Comparison of ENCODE assay signal across 23 cellular contexts in the genomic region with DNA sequence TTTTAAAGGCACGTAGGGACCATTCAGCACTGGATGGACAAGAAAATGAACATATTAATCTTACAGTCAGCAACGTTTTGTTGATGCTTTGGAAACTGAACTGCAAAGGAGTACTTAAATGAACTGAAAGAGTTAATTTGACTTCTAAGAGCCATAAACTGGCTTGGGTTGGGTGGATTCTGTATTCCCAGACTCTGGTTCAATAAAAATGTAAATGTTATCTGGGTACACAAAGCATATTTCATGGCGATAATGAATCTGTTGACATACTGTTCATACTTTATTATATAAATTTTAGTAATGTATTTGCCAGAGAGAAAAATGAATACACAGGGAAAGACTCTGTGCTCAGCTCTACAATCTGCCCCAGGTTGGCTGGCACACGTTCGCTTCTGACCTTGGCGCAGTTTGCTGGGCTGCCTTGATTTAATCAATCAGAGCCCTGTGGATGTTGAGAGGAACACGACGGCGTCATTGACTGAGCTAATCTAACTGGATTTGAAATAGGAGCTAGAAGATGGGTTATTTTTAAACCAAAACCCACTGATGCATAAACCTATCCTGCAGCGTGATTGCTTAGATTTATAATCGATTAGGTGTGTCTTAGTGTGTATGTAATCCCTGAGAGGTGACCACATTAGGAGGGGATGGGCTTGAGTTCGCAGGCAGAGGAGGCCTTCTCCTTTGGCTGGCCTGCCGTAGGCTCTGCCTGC. TPM values are rescaled to one million over a fixed set of nuclear protein-coding genes. Genes with fewer than 3 reads are reported as not detected.
DNase-seq lines count a peak whose midpoint lies in the region; ATAC-seq and TF ChIP-seq lines count a peak whose summit lies in the region.
"Had no signal": no experiment of that assay in that cellular context is flagged by ENCODE, and none has a peak within 500 bp of the region (broad histone marks: within the 10 kb centered on the region; RNA-seq: fewer than 3 reads in every experiment).

No MANE protein-coding gene starts in this region.

- H3K9me2 ChIP-seq in SK-N-SH, result no peaks in the 10 kb centered on the region

- POLR2A ChIA-PET in SK-N-SH (lab: Yijun Ruan, JAX), result no interaction called here
- POLR2A ChIA-PET in RWPE1 (lab: Yijun Ruan, JAX; ENCODE audit: low non-redundant PET), result no interaction called here

- H3K9me3 Mint-ChIP-seq in neural progenitor cell (no peaks in the 10 kb centered on the region), type B pancreatic cell (no peaks in the 10 kb centered on the region)
- H3K9me3 Mint-ChIP-seq: CD4-positive, alpha-beta T cell had no signal

- DNase-seq in SK-N-SH, result no peak
- DNase-seq in neural progenitor cell (ENCODE audit: low spot score), result no peak
- no peak for DNase-seq in type B pancreatic cell (ENCODE audit: extremely low spot score, unreplicated experiment)
- no peak for DNase-seq in activated naive CD4-positive, alpha-beta T cell treated with anti-CD3 and anti-CD28 coated beads, Interleukin-2, amount 50 U/mL, for 16 hours
- no peak for DNase-seq in RWPE1 (ENCODE audit: low spot score)
- DNase-seq: activated CD4-positive, alpha-beta T cell treated with anti-CD3 and anti-CD28 coated beads, Interleukin-2, amount 50 U/mL, for 4 hours; activated CD4-positive, CD25-positive, alpha-beta regulatory T cell; activated naive CD4-positive, alpha-beta T cell treated with Interleukin-2 at 50 U/mL for 16 hours; CD4-positive, alpha-beta T cell; effector memory CD4-positive, alpha-beta T cell; MV-4-11; SIG-M5; stimulated activated CD4-positive, alpha-beta T cell treated with anti-CD3 and anti-CD28 coated beads, Interleukin-2, amount 100 ng/mL, for 24 hours; T1000 had no signal

- no peaks in the 10 kb centered on the region for H3K9me3 ChIP-seq in SK-N-SH
- H3K9me3 ChIP-seq in endocrine pancreas (ENCODE audit: control insufficient read depth, low read length), result no peaks in the 10 kb centered on the region
- H3K9me3 ChIP-seq in neural progenitor cell (ENCODE audit: low read depth), result no peaks in the 10 kb centered on the region
- H3K9me3 ChIP-seq: adrenal gland, HAP-1, tibial nerve had no signal

- no peak for TF ChIP-seq EP300 in SK-N-SH (IDR thresholded peaks at IDR 0.05; ENCODE audit: borderline replicate concordance in 1 of 2, low read depth in 1 of 2, low read length in 1 of 2)

- CTCF ChIA-PET in SK-N-SH (lab: Yijun Ruan, JAX), result interaction anchor here (1.2 kb wide), 1 partner anchor 12 kb away, joined by 5 read pairs; no protein-coding TSS in a partner anchor
- CTCF ChIA-PET in RWPE1 (lab: Yijun Ruan, JAX), result interaction anchor here (1.4 kb wide), 1 partner anchor 625 kb away, joined by 6 read pairs; no protein-coding TSS in a partner anchor

- H3K4me3 ChIP-seq in SK-N-SH (ENCODE audit: low read depth in 2 of 2, low read length in 1 of 2), result no peak overlapping the region
- no peak overlapping the region for H3K4me3 ChIP-seq in endocrine pancreas (ENCODE audit: control insufficient read depth, insufficient read depth, low read length)
- H3K4me3 ChIP-seq in neural progenitor cell, result no peak overlapping the region
- H3K4me3 ChIP-seq: adrenal gland, HAP-1, tibial nerve had no signal

- H3K36me3 ChIP-seq in SK-N-SH (replicated peaks in 1 of 2; ENCODE audit: control insufficient read depth in 1 of 2, insufficient read depth in 2 of 2, low read length in 1 of 2) (no peaks in the 10 kb centered on the region), endocrine pancreas (ENCODE audit: control insufficient read depth, insufficient read depth, low read length) (no peaks in the 10 kb centered on the region), neural progenitor cell (no peaks in the 10 kb centered on the region)
- H3K36me3 ChIP-seq: adrenal gland, HAP-1, tibial nerve had no signal

- H3K4me1 ChIP-seq in SK-N-SH (ENCODE audit: control insufficient read depth in 1 of 2, insufficient read depth in 2 of 2, low read depth in 1 of 2, low read length in 1 of 2) (no peaks in the 10 kb centered on the region), endocrine pancreas (ENCODE audit: control insufficient read depth, insufficient read depth, low read length) (peaks cover 6% of the 10 kb centered on the region), neural progenitor cell (no peaks in the 10 kb centered on the region)
- H3K4me1 ChIP-seq: HAP-1 had no signal

- no peak for TF ChIP-seq RAD21 in SK-N-SH (IDR thresholded peaks at IDR 0.05; ENCODE audit: low read length)

- H2AFZ ChIP-seq in SK-N-SH (ENCODE audit: low read depth) (no peak overlapping the region), neural progenitor cell (replicated peaks) (peak overlapping the region; percentile 86)

- peak overlapping the region; percentile 18 for H3K27ac Mint-ChIP-seq in neural progenitor cell
- H3K27ac Mint-ChIP-seq in type B pancreatic cell, result peak overlapping the region; percentile 43
- H3K27ac Mint-ChIP-seq: CD4-positive, alpha-beta T cell had no signal

- WGBS in SK-N-SH (ENCODE audit: low lambda C conversion rate), result 29% methylated on average over 11 of the region's 13 CpGs

- H4K20me1 ChIP-seq in SK-N-SH (ENCODE audit: insufficient read depth) (no peaks in the 10 kb centered on the region), neural progenitor cell (ENCODE audit: low read depth) (no peaks in the 10 kb centered on the region)

- TF ChIP-seq CTCF in SK-N-SH (IDR thresholded peaks at IDR 0.05) (no peak), neural progenitor cell (IDR thresholded peaks at IDR 0.05) (no peak), type B pancreatic cell (conservative IDR thresholded peaks at IDR 0.05) (no peak), RWPE1 (conservative IDR thresholded peaks at IDR 0.05; ENCODE audit: low read depth) (no peak)

- H3K79me2 ChIP-seq in SK-N-SH (ENCODE audit: insufficient read depth) (no peaks in the 10 kb centered on the region), neural progenitor cell (ENCODE audit: low read depth) (no peaks in the 10 kb centered on the region)

- H3K27ac ChIP-seq in SK-N-SH (ENCODE audit: low read depth in 2 of 2, low read length in 1 of 2), result no peak overlapping the region
- H3K27ac ChIP-seq in neural progenitor cell, result no peak overlapping the region
- no peak overlapping the region for H3K27ac ChIP-seq in RWPE1
- H3K27ac ChIP-seq: adrenal gland, HL-60, tibial nerve had no signal

- H3K4me3 Mint-ChIP-seq in neural progenitor cell, result no peak overlapping the region
- H3K4me3 Mint-ChIP-seq in type B pancreatic cell, result no peak overlapping the region
- H3K4me3 Mint-ChIP-seq: CD4-positive, alpha-beta T cell had no signal

- peaks cover 26% of the 10 kb centered on the region for H3K27me3 ChIP-seq in SK-N-SH (ENCODE audit: insufficient read depth)
- no peaks in the 10 kb centered on the region for H3K27me3 ChIP-seq in endocrine pancreas (ENCODE audit: control insufficient read depth, insufficient read depth, low read length)
- peaks cover 25% of the 10 kb centered on the region for H3K27me3 ChIP-seq in neural progenitor cell

- ATAC-seq in SK-N-SH treated with all-trans-retinoic acid at 6 μM for 48 hours, result peak; percentile 38
- no peak for ATAC-seq in GM18907 (IDR thresholded peaks at IDR 0.05; ENCODE audit: unreplicated experiment)

- H3K4me2 ChIP-seq in SK-N-SH, result no peak overlapping the region
- no peak overlapping the region for H3K4me2 ChIP-seq in neural progenitor cell

- H3K36me3 Mint-ChIP-seq in neural progenitor cell, result no peaks in the 10 kb centered on the region
- no peaks in the 10 kb centered on the region for H3K36me3 Mint-ChIP-seq in type B pancreatic cell

- H3F3A ChIP-seq in SK-N-SH (replicated peaks; ENCODE audit: insufficient read depth) (no peaks in the 10 kb centered on the region), neural progenitor cell (ENCODE audit: low read depth) (peaks cover 5% of the 10 kb centered on the region)

- H3K9ac ChIP-seq in SK-N-SH (no peak overlapping the region), endocrine pancreas (ENCODE audit: control insufficient read depth, insufficient read depth, low read length) (peak overlapping the region; percentile 1), neural progenitor cell (no peak overlapping the region)

- peaks cover 30% of the 10 kb centered on the region for H3K4me1 Mint-ChIP-seq in neural progenitor cell
- peaks cover 30% of the 10 kb centered on the region for H3K4me1 Mint-ChIP-seq in type B pancreatic cell (ENCODE audit: unreplicated experiment)

- peaks cover 22% of the 10 kb centered on the region for H3K27me3 Mint-ChIP-seq in neural progenitor cell (ENCODE audit: insufficient read depth, low read depth)
- peaks cover 23% of the 10 kb centered on the region for H3K27me3 Mint-ChIP-seq in type B pancreatic cell

TF ChIP-seq in SK-N-SH treated with all-trans-retinoic acid at 6 μM for 48 hours, 23 proteins besides CTCF, POLR2A, EP300 and RAD21 (continues in another document):
- no peak for TF ChIP-seq BACH2 (CRISPR knock-in tag; IDR thresholded peaks at IDR 0.05; ENCODE audit: borderline replicate concordance)
- no peak for TF ChIP-seq ZNF8 (CRISPR knock-in tag; IDR thresholded peaks at IDR 0.05)
- TF ChIP-seq GLIS3 (CRISPR knock-in tag; IDR thresholded peaks at IDR 0.05), result no peak
- no peak for TF ChIP-seq ARNTL (CRISPR knock-in tag; IDR thresholded peaks at IDR 0.05; ENCODE audit: borderline replicate concordance, low read depth)
- no peak for TF ChIP-seq ZNF565 (CRISPR knock-in tag; conservative IDR thresholded peaks at IDR 0.05; ENCODE audit: low read depth)
- no peak for TF ChIP-seq ZFP3 (CRISPR knock-in tag; IDR thresholded peaks at IDR 0.05)
- TF ChIP-seq PPARA (CRISPR knock-in tag; IDR thresholded peaks at IDR 0.05; ENCODE audit: borderline replicate concordance), result no peak
- TF ChIP-seq ZNF70 (CRISPR knock-in tag; IDR thresholded peaks at IDR 0.05), result no peak
- TF ChIP-seq SNAI2 (CRISPR knock-in tag; IDR thresholded peaks at IDR 0.05), result no peak

TF ChIP-seq in SK-N-SH, 30 proteins besides CTCF, POLR2A, EP300 and RAD21:
- TF ChIP-seq RFX5 (IDR thresholded peaks at IDR 0.05; ENCODE audit: low read length) (no peak), TCF12 (IDR thresholded peaks at IDR 0.05) (no peak)

RNA-seq across cellular contexts. Expression of a gene that starts 4.1 kb away (rescaled TPM):
- not detected in 2 replicates for polyA plus RNA-seq in SK-N-SH (2012; rRNA removed)
- polyA plus RNA-seq in SK-N-SH (2012; cell fraction: cytosol; rRNA removed), result under 0.01 TPM in 1 of 2 replicates, not detected in the other
- 0.01 TPM in 1 of 2 replicates, not detected in the other for polyA plus RNA-seq in SK-N-SH (2012; cell fraction: nucleus; rRNA removed)
- total RNA-seq in neural progenitor cell (ENCODE audit: low replicate concordance) (0.59 and 1.2 TPM in 2 replicates), type B pancreatic cell (ENCODE audit: low replicate concordance) (5.7 and 79.7 TPM in 2 replicates)
- total RNA-seq: CD4-positive, alpha-beta T cell; LHCN-M2; lung microvascular endothelial cell had no signal
